Comparison of ENCODE assay signal across 26 cellular contexts in the genomic region with DNA sequence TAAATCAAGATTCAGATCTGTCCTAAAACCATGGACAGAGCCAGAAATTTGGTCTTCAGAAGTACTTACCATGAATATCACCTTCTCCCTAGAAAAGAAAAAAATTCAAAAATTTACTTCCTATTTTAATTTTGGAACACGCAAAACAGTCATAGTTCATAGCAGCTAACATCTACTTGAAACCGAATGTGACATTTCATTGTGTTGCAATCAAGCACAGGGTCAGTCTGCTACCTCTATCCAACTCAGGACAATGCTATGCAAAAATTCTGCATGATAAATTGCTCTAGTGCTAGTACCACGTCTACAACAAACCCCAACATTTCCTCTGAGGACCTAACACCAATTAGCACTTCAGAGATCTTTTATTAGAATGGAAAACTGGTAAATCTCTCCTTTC. TPM values are rescaled to one million over a fixed set of nuclear protein-coding genes. Genes with fewer than 3 reads are reported as not detected.
A peak's percentile ranks its signal among the peaks of the same experiment; 100 is the strongest.
DNase-seq lines count a peak whose midpoint lies in the region; ATAC-seq, FAIRE-seq and TF ChIP-seq lines count a peak whose summit lies in the region.
"Had no signal": no experiment of that assay in that cellular context is flagged by ENCODE, and none has a peak within 500 bp of the region (broad histone marks: within the 10 kb centered on the region; RNA-seq: fewer than 3 reads in every experiment).

No MANE protein-coding gene starts in this region.

- H3K36me3 Mint-ChIP-seq in GM23338 (ENCODE audit: low read depth) (peaks cover 77% of the 10 kb centered on the region), astrocyte (ENCODE audit: low read depth, unreplicated experiment) (peaks cover 3% of the 10 kb centered on the region)

- H3K4me2 ChIP-seq in GM23338 (no peak overlapping the region), astrocyte (ENCODE audit: low read length) (no peak overlapping the region)

- peaks cover 55% of the 10 kb centered on the region for H3F3A ChIP-seq in GM23338 (replicated peaks; ENCODE audit: low read depth)

- H3K4me1 ChIP-seq in GM23338 (ENCODE audit: insufficient read depth) (peaks cover 5% of the 10 kb centered on the region), astrocyte (ENCODE audit: insufficient read depth, low read length) (no peaks in the 10 kb centered on the region), lower lobe of right lung (no peaks in the 10 kb centered on the region)
- H3K4me1 ChIP-seq: right lobe of liver had no signal

- no peak overlapping the region for H3K27ac Mint-ChIP-seq in GM23338
- peak overlapping the region; percentile 20 for H3K27ac Mint-ChIP-seq in astrocyte (ENCODE audit: unreplicated experiment)
- H3K27ac Mint-ChIP-seq: CD8-positive, alpha-beta T cell; natural killer cell treated with Interleukin-12 subunit alpha and Interleukin-12 subunit beta and Interleukin-15 and Interleukin-18, amount 100 ng/mL, for 72 hours had no signal

- H2AFZ ChIP-seq in GM23338 (no peak overlapping the region), astrocyte (ENCODE audit: low read depth, low read length) (no peak overlapping the region)

- H3K36me3 ChIP-seq in GM23338 (ENCODE audit: insufficient read depth) (peaks cover 66% of the 10 kb centered on the region), astrocyte (ENCODE audit: insufficient read depth, low read length) (peaks cover 64% of the 10 kb centered on the region), lower lobe of right lung (peaks cover 49% of the 10 kb centered on the region)

- no peaks in the 10 kb centered on the region for H3K27me3 ChIP-seq in GM23338 (ENCODE audit: insufficient read depth)
- no peaks in the 10 kb centered on the region for H3K27me3 ChIP-seq in astrocyte (ENCODE audit: insufficient read depth, low read length)
- no peaks in the 10 kb centered on the region for H3K27me3 ChIP-seq in lower lobe of right lung (ENCODE audit: low read depth)
- H3K27me3 ChIP-seq: adrenal gland, heart right ventricle, Peyer's patch, right lobe of liver had no signal

- H3K9me3 Mint-ChIP-seq in GM23338 = no peaks in the 10 kb centered on the region
- H3K9me3 Mint-ChIP-seq in astrocyte (ENCODE audit: unreplicated experiment) = no peaks in the 10 kb centered on the region
- H3K9me3 Mint-ChIP-seq: CD8-positive, alpha-beta T cell; natural killer cell treated with Interleukin-12 subunit alpha and Interleukin-12 subunit beta and Interleukin-15 and Interleukin-18, amount 100 ng/mL, for 72 hours had no signal

- no peaks in the 10 kb centered on the region for H3K9me2 ChIP-seq in GM23338 (ENCODE audit: insufficient read depth)

- H3K79me2 ChIP-seq in GM23338 (replicated peaks; ENCODE audit: insufficient read depth) = peaks cover 78% of the 10 kb centered on the region
- peaks cover 81% of the 10 kb centered on the region for H3K79me2 ChIP-seq in astrocyte (ENCODE audit: insufficient read depth, low read length)

- DNase-seq in AG20443 (ENCODE audit: low spot score) = peak; percentile 9
- DNase-seq in GM23338 (ENCODE audit: low spot score) = no peak
- peak; percentile 59 for DNase-seq in astrocyte (ENCODE audit: low read depth)
- no peak for DNase-seq in lower lobe of right lung
- no peak for DNase-seq in epidermal melanocyte (ENCODE audit: insufficient read length, low spot score)
- no peak for DNase-seq in NCI-H2196 (lab: John Stamatoyannopoulos, UW; ENCODE audit: unreplicated experiment)
- DNase-seq: activated gamma-delta T cell; CD8-positive, alpha-beta T cell; GDM1; heart right ventricle; midbrain; NCI-H1436; NCI-H524; NK-92 treated with Interleukin-12 subunit alpha and Interleukin-12 subunit beta, amount 100 ng/mL, for 24 hours; T-helper 2 cell had no signal

- H3K4me1 Mint-ChIP-seq in GM23338 (peaks cover 5% of the 10 kb centered on the region; the same call in 2 of the 3 replicates), astrocyte (ENCODE audit: low read depth, unreplicated experiment) (peaks cover 3% of the 10 kb centered on the region)

- TF ChIP-seq CTCF in GM23338 (conservative IDR thresholded peaks at IDR 0.05; ENCODE audit: low read depth in 2 of 2) (no peak), astrocyte (IDR thresholded peaks at IDR 0.05; ENCODE audit: insufficient read depth, low read depth, low read length) (no peak), lower lobe of right lung (IDR thresholded peaks at IDR 0.05) (no peak)

- H3K27ac ChIP-seq in GM23338 (ENCODE audit: low read depth) = peak overlapping the region; percentile 63
- no peak overlapping the region for H3K27ac ChIP-seq in astrocyte (ENCODE audit: low read depth, low read length)
- peak overlapping the region; percentile 46 for H3K27ac ChIP-seq in lower lobe of right lung
- H3K27ac ChIP-seq: right lobe of liver, VCaP had no signal

- H3K4me3 ChIP-seq in GM23338 (no peak overlapping the region), astrocyte (ENCODE audit: insufficient read depth, low read depth, low read length) (no peak overlapping the region), lower lobe of right lung (no peak overlapping the region)
- H3K4me3 ChIP-seq: adrenal gland, heart right ventricle, Peyer's patch, right lobe of liver had no signal

- ATAC-seq in GM23338 (no peak), lower lobe of right lung (peak; percentile 52 to 63), HG03432 (IDR thresholded peaks at IDR 0.05; ENCODE audit: unreplicated experiment) (no peak), HG02973 (IDR thresholded peaks at IDR 0.05; ENCODE audit: unreplicated experiment) (no peak)
- ATAC-seq: CD8-positive, alpha-beta T cell; heart right ventricle; natural killer cell treated with Interleukin-12 subunit alpha and Interleukin-12 subunit beta and Interleukin-15 and Interleukin-18, amount 100 ng/mL, for 72 hours had no signal

- intact Hi-C loops in lower lobe of right lung (cut with DNase I) = no loop called here

- no peaks in the 10 kb centered on the region for H3K9me3 ChIP-seq in astrocyte (ENCODE audit: insufficient read depth, low read depth, low read length)
- H3K9me3 ChIP-seq in lower lobe of right lung = no peaks in the 10 kb centered on the region
- H3K9me3 ChIP-seq: adrenal gland, heart right ventricle, Peyer's patch, right lobe of liver had no signal

- H4K20me1 ChIP-seq in GM23338 (replicated peaks; ENCODE audit: insufficient read depth) = peaks cover 72% of the 10 kb centered on the region
- H4K20me1 ChIP-seq in astrocyte (ENCODE audit: insufficient read depth, low read length) = peaks cover 78% of the 10 kb centered on the region

- H3K4me3 Mint-ChIP-seq in GM23338 (no peak overlapping the region), astrocyte (ENCODE audit: unreplicated experiment) (no peak overlapping the region)
- H3K4me3 Mint-ChIP-seq: CD8-positive, alpha-beta T cell; natural killer cell treated with Interleukin-12 subunit alpha and Interleukin-12 subunit beta and Interleukin-15 and Interleukin-18, amount 100 ng/mL, for 72 hours had no signal

- no peak overlapping the region for H3K9ac ChIP-seq in astrocyte (ENCODE audit: low read length)

- no peak for FAIRE-seq in astrocyte (lab: Jason Lieb, UNC)
- FAIRE-seq: bronchial epithelial cell, endometrium, urothelium cell line had no signal

- peaks cover 8% of the 10 kb centered on the region for H3K27me3 Mint-ChIP-seq in GM23338 (ENCODE audit: insufficient read depth, low read depth, poor library complexity)
- H3K27me3 Mint-ChIP-seq in astrocyte (ENCODE audit: low read depth, unreplicated experiment) = no peaks in the 10 kb centered on the region
- H3K27me3 Mint-ChIP-seq: natural killer cell treated with Interleukin-12 subunit alpha and Interleukin-12 subunit beta and Interleukin-15 and Interleukin-18, amount 100 ng/mL, for 72 hours had no signal

TF ChIP-seq in GM23338, 12 proteins besides CTCF, POLR2A, EP300 and RAD21 (continues in another document):
- TF ChIP-seq CREB1 (CRISPR knock-in tag; IDR thresholded peaks at IDR 0.05; ENCODE audit: low read depth) = no peak
- TF ChIP-seq ZNF114 (CRISPR knock-in tag; IDR thresholded peaks at IDR 0.05) = no peak
- no peak for TF ChIP-seq ETS1 (IDR thresholded peaks at IDR 0.05)
- no peak for TF ChIP-seq STAT1 (IDR thresholded peaks at IDR 0.05; ENCODE audit: unreplicated experiment)
- TF ChIP-seq NANOG (IDR thresholded peaks at IDR 0.05; ENCODE audit: borderline replicate concordance) = no peak
- TF ChIP-seq JUNB (IDR thresholded peaks at IDR 0.05; ENCODE audit: unreplicated experiment) = no peak
- no peak for TF ChIP-seq POLR2AphosphoS5 (IDR thresholded peaks at IDR 0.05; ENCODE audit: low read depth)
- TF ChIP-seq EZH2phosphoT487 (IDR thresholded peaks at IDR 0.05; ENCODE audit: unreplicated experiment) = no peak

RNA-seq across cellular contexts. Expression of gene JPT1, which starts 7.7 kb away (rescaled TPM):
- total RNA-seq in GM23338 (2014; rRNA removed; shearing (Covaris generic)) = 249 and 278 TPM in 2 replicates
- polyA plus RNA-seq in GM23338 (2016; fragmentation: Nextera tagmentation; extraction: Ambion mirVana) = 903 and 929 TPM in 2 replicates
- total RNA-seq in astrocyte (232 and 282 TPM in 2 replicates), lower lobe of right lung (61.1 TPM)

RNA-seq across cellular contexts. Expression of gene NT5C, which starts 15.1 kb away (rescaled TPM):
- total RNA-seq in GM23338 (2014; rRNA removed; shearing (Covaris generic)) = 91.7 and 122 TPM in 2 replicates
- polyA plus RNA-seq in GM23338 (2016; fragmentation: Nextera tagmentation; extraction: Ambion mirVana) = 120 and 134 TPM in 2 replicates
- 23.7 and 29.5 TPM in 2 replicates for total RNA-seq in astrocyte
- 34.9 TPM for total RNA-seq in lower lobe of right lung

RNA-seq across cellular contexts. Expression of gene SUMO2, which starts 36.2 kb away (rescaled TPM):
- total RNA-seq in GM23338 (2014; rRNA removed; shearing (Covaris generic)) = 133 and 139 TPM in 2 replicates
- polyA plus RNA-seq in GM23338 (2016; fragmentation: Nextera tagmentation; extraction: Ambion mirVana) = 784 and 890 TPM in 2 replicates
- 413 and 449 TPM in 2 replicates for total RNA-seq in astrocyte
- 351 TPM for total RNA-seq in lower lobe of right lung

RNA-seq across cellular contexts. Expression of gene ARMC7, which starts 36.8 kb away (rescaled TPM):
- total RNA-seq in GM23338 (2014; rRNA removed; shearing (Covaris generic)) = 4.5 and 5.6 TPM in 2 replicates
- 6.3 and 8.4 TPM in 2 replicates for polyA plus RNA-seq in GM23338 (2016; fragmentation: Nextera tagmentation; extraction: Ambion mirVana)
- total RNA-seq in astrocyte (11.5 and 11.9 TPM in 2 replicates), lower lobe of right lung (16.7 TPM)

RNA-seq across cellular contexts. Expression of gene SLC16A5, which starts 58.8 kb away (rescaled TPM):
- total RNA-seq in GM23338 (2014; rRNA removed; shearing (Covaris generic)) = 30.1 and 40.0 TPM in 2 replicates
- polyA plus RNA-seq in GM23338 (2016; fragmentation: Nextera tagmentation; extraction: Ambion mirVana) = 5.0 and 7.3 TPM in 2 replicates
- total RNA-seq in astrocyte (7.1 and 10.6 TPM in 2 replicates), lower lobe of right lung (32.3 TPM)
- total RNA-seq: SK-MEL-5 had no signal

Comparison
In these comparisons a context has a peak if more than half of its experiments do, and no peak if none do; other contexts are left out.
1. DNase-seq: peak in AG20443 (single experiment) and astrocyte (single experiment); none in GM23338 (single experiment), lower lobe of right lung (single experiment), epidermal melanocyte (single experiment) and NCI-H2196 (single experiment).
2. ATAC-seq: peak in lower lobe of right lung (2 of 2); none in GM23338 (single experiment), HG03432 (single experiment) and HG02973 (single experiment).